18 cellular contexts compared by ENCODE assay signal in the genomic region with DNA sequence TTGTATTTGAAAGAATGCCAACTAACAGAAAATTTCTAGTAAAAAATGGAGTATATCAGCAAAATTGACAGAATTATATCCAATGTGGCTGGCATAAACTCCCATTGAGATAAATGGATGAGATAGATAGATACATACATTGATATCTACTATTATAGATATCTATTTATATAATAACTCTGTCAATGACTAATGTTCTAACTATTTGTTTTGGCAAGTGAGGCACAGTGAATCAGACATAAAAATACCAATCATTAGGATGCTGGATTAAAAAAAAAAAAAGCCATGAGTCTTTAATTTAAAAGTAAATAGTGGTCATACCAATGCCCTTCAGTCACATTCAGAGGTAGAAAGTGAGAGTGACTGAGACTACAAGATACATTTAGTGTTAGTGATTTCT. TPM values are rescaled to one million over a fixed set of nuclear protein-coding genes. Genes with fewer than 3 reads are reported as not detected.
A peak's percentile ranks its signal among the peaks of the same experiment; 100 is the strongest.
DNase-seq lines count a peak whose midpoint lies in the region; ATAC-seq and TF ChIP-seq lines count a peak whose summit lies in the region.
"Had no signal": no experiment of that assay in that cellular context is flagged by ENCODE, and none has a peak within 500 bp of the region (broad histone marks: within the 10 kb centered on the region; RNA-seq: fewer than 3 reads in every experiment).

No MANE protein-coding gene starts in this region.

- DNase-seq in AG08396 (ENCODE audit: low spot score) (peak; percentile 27), M059J (ENCODE audit: low read depth) (peak; percentile 74), chondrocyte (ENCODE audit: low spot score) (no peak), kidney tubule cell (ENCODE audit: low spot score) (peak; percentile 77), GM20000 (ENCODE audit: low spot score) (no peak), immature natural killer cell (no peak)
- DNase-seq: activated CD4-positive, alpha-beta T cell treated with anti-CD3 and anti-CD28 coated beads, Interleukin-2, amount 10 ng/mL, durations not matched to agents 24 days and 14 days; activated naive CD8-positive, alpha-beta T cell treated with anti-CD3 and anti-CD28 coated beads, Interleukin-2, amount 10 ng/mL, durations not matched to agents 7 days and 5 days; activated T-cell treated with anti-CD3 and anti-CD28 coated beads, Interleukin-2, amount 50 U/mL, for 24 hours; cortex of kidney; DMS79 treated with DMSO at 0.1 percent for 48 hours; NCI-H82; occipital lobe; stomach; T-helper 17 cell had no signal

- H3K27me3 Mint-ChIP-seq in chondrocyte (ENCODE audit: low read depth) (no peaks in the 10 kb centered on the region), immature natural killer cell (ENCODE audit: low read depth in 3 of 3) (peaks cover 0 to 4% (median 1%) of the 10 kb centered on the region in 3 donors)

- peak overlapping the region; percentile 17 for H3K27ac Mint-ChIP-seq in chondrocyte (ENCODE audit: unreplicated experiment)
- peak overlapping the region in 1 of 6 donors; percentile 13 for H3K27ac Mint-ChIP-seq in immature natural killer cell
- H3K27ac Mint-ChIP-seq: activated CD4-positive, alpha-beta T cell treated with anti-CD3 and anti-CD28 coated beads, Interleukin-2, amount 10 ng/mL, durations not matched to agents 24 days and 14 days; activated naive CD8-positive, alpha-beta T cell treated with anti-CD3 and anti-CD28 coated beads, Interleukin-2, amount 10 ng/mL, durations not matched to agents 7 days and 5 days; activated T-cell treated with anti-CD3 and anti-CD28 coated beads, Interleukin-2, amount 50 U/mL, for 24 hours; T-helper 17 cell had no signal

- H3K4me1 Mint-ChIP-seq in chondrocyte (ENCODE audit: low read depth), result peaks cover 40% of the 10 kb centered on the region
- no peaks in the 10 kb centered on the region for H3K4me1 Mint-ChIP-seq in immature natural killer cell
- H3K4me1 Mint-ChIP-seq: activated CD4-positive, alpha-beta T cell treated with anti-CD3 and anti-CD28 coated beads, Interleukin-2, amount 10 ng/mL, durations not matched to agents 24 days and 14 days; activated naive CD8-positive, alpha-beta T cell treated with anti-CD3 and anti-CD28 coated beads, Interleukin-2, amount 10 ng/mL, durations not matched to agents 7 days and 5 days; T-helper 17 cell had no signal

- H3K4me3 Mint-ChIP-seq in chondrocyte (ENCODE audit: unreplicated experiment), result no peak overlapping the region
- no peak overlapping the region for H3K4me3 Mint-ChIP-seq in immature natural killer cell
- H3K4me3 Mint-ChIP-seq: activated CD4-positive, alpha-beta T cell treated with anti-CD3 and anti-CD28 coated beads, Interleukin-2, amount 10 ng/mL, durations not matched to agents 24 days and 14 days; activated naive CD8-positive, alpha-beta T cell treated with anti-CD3 and anti-CD28 coated beads, Interleukin-2, amount 10 ng/mL, durations not matched to agents 7 days and 5 days; activated T-cell treated with anti-CD3 and anti-CD28 coated beads, Interleukin-2, amount 50 U/mL, for 24 hours; T-helper 17 cell had no signal

- H3K36me3 Mint-ChIP-seq in chondrocyte (ENCODE audit: low read depth) (no peaks in the 10 kb centered on the region), immature natural killer cell (no peaks in the 10 kb centered on the region)
- H3K36me3 Mint-ChIP-seq: activated naive CD8-positive, alpha-beta T cell treated with anti-CD3 and anti-CD28 coated beads, Interleukin-2, amount 10 ng/mL, durations not matched to agents 7 days and 5 days had no signal

- TF ChIP-seq CTCF in chondrocyte (IDR thresholded peaks at IDR 0.05) (no peak), GM20000 (IDR thresholded peaks at IDR 0.05; ENCODE audit: extremely low read depth, missing control alignments) (no peak)

- H3K9me3 Mint-ChIP-seq in chondrocyte (ENCODE audit: low read depth), result peaks cover 2% of the 10 kb centered on the region
- no peaks in the 10 kb centered on the region for H3K9me3 Mint-ChIP-seq in immature natural killer cell
- H3K9me3 Mint-ChIP-seq: activated T-cell treated with anti-CD3 and anti-CD28 coated beads, Interleukin-2, amount 50 U/mL, for 24 hours had no signal

- no peak for ATAC-seq in HG03442 (IDR thresholded peaks at IDR 0.05; ENCODE audit: unreplicated experiment)
- ATAC-seq in HG02759 (IDR thresholded peaks at IDR 0.05; ENCODE audit: unreplicated experiment), result no peak
- ATAC-seq: gastroesophageal sphincter, T-helper 17 cell had no signal

RNA-seq across cellular contexts. Expression of gene GLIPR1, which starts 33.7 kb away (rescaled TPM):
- 82.2 and 131 TPM in 2 replicates for total RNA-seq in M059J (2014; rRNA removed; shearing (Covaris generic))
- total RNA-seq in chondrocyte, result 71.3 to 123 TPM (median 119 TPM) in 3 replicates
- polyA plus RNA-seq in immature natural killer cell, result 100 to 1,000 TPM; 132 to 229 (median 201) TPM

RNA-seq across cellular contexts. Expression of gene GLIPR1L2, which starts 56.0 kb away (rescaled TPM):
- total RNA-seq in M059J (2014; rRNA removed; shearing (Covaris generic)), result not detected in 2 replicates
- total RNA-seq in chondrocyte, result 0.44 to 0.97 TPM (median 0.65 TPM) in 3 replicates
- polyA plus RNA-seq in immature natural killer cell, result under 1 TPM in 2 of 3 donors, not detected in 1; 0.71 to 0.84 TPM
- total RNA-seq: activated CD4-positive, alpha-beta T cell treated with anti-CD3 and anti-CD28 coated beads, Interleukin-2, amount 10 ng/mL, durations not matched to agents 24 days and 14 days; stomach had no signal

Comparison
In these comparisons a context has a peak if more than half of its experiments do, and no peak if none do; other contexts are left out.
1. DNase-seq: peak in AG08396 (single experiment), M059J (single experiment) and kidney tubule cell (single experiment); none in chondrocyte (single experiment), GM20000 (single experiment) and immature natural killer cell (0 of 3).